In the genomic region with DNA sequence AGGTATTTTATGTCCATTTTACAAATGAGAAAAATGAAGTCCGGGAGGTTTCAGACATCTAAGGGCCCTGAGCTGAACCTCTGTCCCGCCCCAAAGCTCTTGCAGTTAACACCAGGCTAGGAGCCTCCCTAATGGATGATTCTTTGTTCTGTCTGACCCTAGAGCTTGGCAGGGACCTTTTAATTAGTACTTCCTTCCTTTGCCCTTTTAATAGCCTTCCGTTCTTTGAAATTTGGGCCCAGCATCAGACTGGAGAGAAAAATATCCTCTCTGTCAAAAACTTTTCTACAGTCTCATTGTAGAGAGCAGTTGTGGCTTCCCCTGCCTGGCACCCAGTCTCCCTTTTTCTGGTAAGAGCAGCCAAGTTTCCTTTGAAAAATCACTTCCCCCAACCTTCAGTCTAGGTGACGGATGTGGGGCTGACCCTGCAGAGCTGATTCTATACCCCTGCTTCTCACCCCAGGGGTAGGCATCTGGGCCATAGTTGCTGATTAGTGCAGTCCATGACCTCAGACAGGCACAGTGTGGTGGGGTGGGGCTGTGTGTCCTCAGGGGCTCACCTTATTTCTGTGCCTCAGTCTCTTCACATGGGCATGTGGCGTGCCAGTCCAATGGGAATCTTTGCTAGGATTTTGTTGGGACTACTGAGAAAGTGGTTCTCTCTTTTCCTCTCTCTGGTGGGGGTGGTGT, we compare ENCODE assay signal across 18 cellular contexts.
"Had no signal": no experiment of that assay in that cellular context is flagged by ENCODE, and none has a peak within 500 bp of the region (broad histone marks: within the 10 kb centered on the region; RNA-seq: fewer than 3 reads in every experiment).

No MANE protein-coding gene starts in this region.

- H3K4me2 ChIP-seq: hepatocyte had no signal

- ATAC-seq: activated CD4-positive, CD25-positive, alpha-beta regulatory T cell treated with anti-CD3 and anti-CD28 coated beads, Interleukin-2, amount 50 U/mL, for 24 hours; activated T-helper 17 cell treated with anti-CD3 and anti-CD28 coated beads, Interleukin-2, amount 50 U/mL, for 72 hours; left lobe of liver; psoas muscle; right lobe of liver; stimulated activated naive CD8-positive, alpha-beta T cell treated with anti-CD3 and anti-CD28 coated beads, Interleukin-15, amount 100 ng/mL, for 72 hours had no signal

- H3K4me3 Mint-ChIP-seq: activated T-helper 17 cell treated with anti-CD3 and anti-CD28 coated beads, Interleukin-2, amount 50 U/mL, for 72 hours; dendritic cell treated with granulocyte-macrophage colony-stimulating factor and Interleukin-4, amounts not matched to agents 40 ng/mL and 50 ng/mL, for 4 days; nephron; stimulated activated naive CD8-positive, alpha-beta T cell treated with anti-CD3 and anti-CD28 coated beads, Interleukin-15, amount 100 ng/mL, for 72 hours had no signal

- H3K27ac ChIP-seq: ascending aorta, breast epithelium, hepatocyte, psoas muscle, right lobe of liver had no signal

- H3K4me1 Mint-ChIP-seq: activated T-helper 17 cell treated with anti-CD3 and anti-CD28 coated beads, Interleukin-2, amount 50 U/mL, for 72 hours had no signal

- H3K79me2 ChIP-seq: hepatocyte had no signal

- H3K9me3 ChIP-seq: ascending aorta, breast epithelium, psoas muscle, right lobe of liver had no signal

- H3K4me1 ChIP-seq: ascending aorta, breast epithelium, psoas muscle, right lobe of liver had no signal

- H2AFZ ChIP-seq: hepatocyte had no signal

- H3K27ac Mint-ChIP-seq: activated T-helper 17 cell treated with anti-CD3 and anti-CD28 coated beads, Interleukin-2, amount 50 U/mL, for 72 hours; dendritic cell treated with granulocyte-macrophage colony-stimulating factor and Interleukin-4, amounts not matched to agents 40 ng/mL and 50 ng/mL, for 4 days; stimulated activated naive CD8-positive, alpha-beta T cell treated with anti-CD3 and anti-CD28 coated beads, Interleukin-15, amount 100 ng/mL, for 72 hours had no signal

- H3K36me3 ChIP-seq: ascending aorta, breast epithelium, right lobe of liver had no signal

- DNase-seq: activated CD4-positive, alpha-beta T cell treated with anti-CD3 and anti-CD28 coated beads, Interleukin-2, amount 50 U/mL, for 1 hour; activated naive CD4-positive, alpha-beta T cell treated with Interleukin-2 at 50 U/mL for 16 hours; erythroblast; islet precursor cell; mesendoderm; psoas muscle; right lobe of liver; stimulated activated naive CD8-positive, alpha-beta T cell treated with anti-CD3 and anti-CD28 coated beads, Interleukin-15, amount 100 ng/mL, for 72 hours; SW 1271; T-helper 9 cell had no signal

- H3K4me3 ChIP-seq: ascending aorta, breast epithelium, hepatocyte, psoas muscle, right lobe of liver had no signal

- H3K27me3 ChIP-seq: ascending aorta, breast epithelium, hepatocyte, right lobe of liver had no signal

- H3K9me3 Mint-ChIP-seq: activated T-helper 17 cell treated with anti-CD3 and anti-CD28 coated beads, Interleukin-2, amount 50 U/mL, for 72 hours; dendritic cell treated with granulocyte-macrophage colony-stimulating factor and Interleukin-4, amounts not matched to agents 40 ng/mL and 50 ng/mL, for 4 days; nephron; stimulated activated naive CD8-positive, alpha-beta T cell treated with anti-CD3 and anti-CD28 coated beads, Interleukin-15, amount 100 ng/mL, for 72 hours had no signal
